Comparison of ENCODE assay signal across 1 cellular context in the genomic region with DNA sequence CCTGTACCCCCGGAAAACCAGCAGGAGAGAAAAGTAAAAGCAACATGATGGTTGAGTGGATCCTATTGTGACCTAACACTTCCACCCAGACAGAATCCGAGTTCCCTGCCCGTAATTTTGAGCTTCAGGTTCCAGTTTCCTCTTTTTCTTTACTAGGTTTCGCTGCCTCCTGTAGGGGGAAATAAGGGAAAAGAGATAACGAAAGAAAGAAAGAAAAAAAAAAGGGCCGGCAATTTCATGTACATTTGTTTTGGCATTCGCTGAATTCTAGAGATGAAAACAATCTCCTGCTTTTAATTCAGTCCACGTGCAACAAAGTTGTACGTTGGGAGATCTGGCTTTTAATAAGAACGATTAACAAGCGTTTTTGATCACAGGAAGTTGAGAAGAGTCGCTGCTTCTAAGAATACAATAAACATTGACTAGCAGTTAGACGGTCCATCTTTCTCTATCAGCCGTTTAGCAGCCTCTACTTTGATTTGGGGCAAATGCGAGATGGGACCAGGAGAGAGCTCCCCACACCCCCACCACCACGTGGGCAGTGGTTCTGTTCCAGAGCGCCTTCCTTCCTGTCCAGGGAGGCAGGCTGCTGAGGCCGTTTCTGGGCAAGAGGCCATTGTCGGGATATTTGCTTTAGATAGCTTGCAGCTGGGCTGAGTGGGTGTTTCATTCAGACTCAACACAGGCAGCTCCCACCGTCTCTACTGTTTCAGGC.
A peak's percentile ranks its signal among the peaks of the same experiment; 100 is the strongest.
TF ChIP-seq lines count a peak whose summit lies in the region.

No MANE protein-coding gene starts in this region.

TF ChIP-seq in K562, 482 proteins besides CTCF, POLR2A, EP300 and RAD21 (continued from another document and continues in another):
- TF ChIP-seq, protein P1, sequence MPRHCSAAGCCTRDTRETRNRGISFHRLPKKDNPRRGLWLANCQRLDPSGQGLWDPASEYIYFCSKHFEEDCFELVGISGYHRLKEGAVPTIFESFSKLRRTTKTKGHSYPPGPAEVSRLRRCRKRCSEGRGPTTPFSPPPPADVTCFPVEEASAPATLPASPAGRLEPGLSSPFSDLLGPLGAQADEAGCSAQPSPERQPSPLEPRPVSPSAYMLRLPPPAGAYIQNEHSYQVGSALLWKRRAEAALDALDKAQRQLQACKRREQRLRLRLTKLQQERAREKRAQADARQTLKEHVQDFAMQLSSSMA (CRISPR knock-in tag; IDR thresholded peaks at IDR 0.05), result no peak
- TF ChIP-seq, protein P2, sequence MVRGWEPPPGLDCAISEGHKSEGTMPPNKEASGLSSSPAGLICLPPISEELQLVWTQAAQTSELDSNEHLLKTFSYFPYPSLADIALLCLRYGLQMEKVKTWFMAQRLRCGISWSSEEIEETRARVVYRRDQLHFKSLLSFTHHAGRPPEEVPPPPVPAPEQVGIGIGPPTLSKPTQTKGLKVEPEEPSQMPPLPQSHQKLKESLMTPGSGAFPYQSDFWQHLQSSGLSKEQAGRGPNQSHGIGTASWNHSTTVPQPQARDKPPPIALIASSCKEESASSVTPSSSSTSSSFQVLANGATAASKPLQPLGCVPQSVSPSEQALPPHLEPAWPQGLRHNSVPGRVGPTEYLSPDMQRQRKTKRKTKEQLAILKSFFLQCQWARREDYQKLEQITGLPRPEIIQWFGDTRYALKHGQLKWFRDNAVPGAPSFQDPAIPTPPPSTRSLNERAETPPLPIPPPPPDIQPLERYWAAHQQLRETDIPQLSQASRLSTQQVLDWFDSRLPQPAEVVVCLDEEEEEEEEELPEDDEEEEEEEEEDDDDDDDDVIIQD (CRISPR knock-in tag; IDR thresholded peaks at IDR 0.05), result no peak
- TF ChIP-seq SNIP1 (IDR thresholded peaks at IDR 0.05; ENCODE audit: low read depth) (no peak), NELFE (IDR thresholded peaks at IDR 0.05; ENCODE audit: insufficient read depth, insufficient read length) (no peak), ZBED1 (IDR thresholded peaks at IDR 0.05) (peak; percentile 76; the same call in 1 of the 2 replicates), KHSRP (IDR thresholded peaks at IDR 0.05) (no peak), POLR2B (IDR thresholded peaks at IDR 0.05; ENCODE audit: low read depth, partially characterized antibody) (no peak), MTF1 (CRISPR knock-in tag; IDR thresholded peaks at IDR 0.05; ENCODE audit: borderline replicate concordance) (no peak), ZNF507 (tag; conservative IDR thresholded peaks at IDR 0.05) (no peak), CHD2 (IDR thresholded peaks at IDR 0.05; ENCODE audit: low read depth, low read length) (no peak), NR3C1 (CRISPR knock-in tag; IDR thresholded peaks at IDR 0.05) (no peak), RBM17 (IDR thresholded peaks at IDR 0.05; ENCODE audit: borderline replicate concordance, low read depth, low read length) (no peak), ZNF75A (CRISPR knock-in tag; IDR thresholded peaks at IDR 0.05) (no peak), NBN (IDR thresholded peaks at IDR 0.05; ENCODE audit: low read depth) (0 out of 2 replicates have a peak, but pooled peaks have one; percentile 30), MED1 (CRISPR knock-in tag; IDR thresholded peaks at IDR 0.05; ENCODE audit: borderline replicate concordance) (no peak), ZNF77 (CRISPR knock-in tag; IDR thresholded peaks at IDR 0.05) (no peak), U2AF1 (optimal IDR thresholded peaks at IDR 0.05; ENCODE audit: low read depth, low read length) (no peak), CXXC5 (CRISPR knock-in tag; IDR thresholded peaks at IDR 0.05) (peak; percentile 42), TOE1 (IDR thresholded peaks at IDR 0.05; ENCODE audit: borderline replicate concordance) (no peak), TOE1 (CRISPR knock-in tag; IDR thresholded peaks at IDR 0.05; ENCODE audit: borderline replicate concordance, low read depth) (no peak), ZNF644 (tag; IDR thresholded peaks at IDR 0.05; ENCODE audit: low read depth) (no peak), ZNF589 (CRISPR knock-in tag; IDR thresholded peaks at IDR 0.05; ENCODE audit: low read depth) (peak; percentile 79), CBFA2T2 (conservative IDR thresholded peaks at IDR 0.05) (no peak; the same call in 1 of the 2 replicates), PRMT5 (CRISPR knock-in tag; IDR thresholded peaks at IDR 0.05) (no peak), YY1 (IDR thresholded peaks at IDR 0.05; ENCODE audit: borderline replicate concordance in 1 of 3, control insufficient read depth in 1 of 3, extremely low read depth in 1 of 3, insufficient read depth in 3 of 3, insufficient read length in 1 of 3, insufficient replicate concordance in 2 of 3, low read depth in 1 of 3, low read length in 2 of 3) (peak in 2 of 3 experiments; percentile 30 to 85), SETDB1 (IDR thresholded peaks at IDR 0.05; ENCODE audit: low read length) (no peak), ZNF175 (CRISPR knock-in tag; IDR thresholded peaks at IDR 0.05; ENCODE audit: low read depth) (peak; percentile 59), TCF7L2 (IDR thresholded peaks at IDR 0.05; ENCODE audit: low read depth, low read length) (no peak), CBX3 (IDR thresholded peaks at IDR 0.05; ENCODE audit: borderline replicate concordance in 1 of 2, low read length in 2 of 2) (no peak), MEIS2 (IDR thresholded peaks at IDR 0.05; ENCODE audit: partially characterized antibody) (no peak), RBM39 (optimal IDR thresholded peaks at IDR 0.05; ENCODE audit: low read depth, low read length) (no peak), POU5F1 (IDR thresholded peaks at IDR 0.05; ENCODE audit: borderline replicate concordance, low read depth, low read length, partially characterized antibody) (no peak), TEAD1 (CRISPR knock-in tag; IDR thresholded peaks at IDR 0.05) (0 out of 4 replicates have a peak, but pooled peaks of 1 of the 2 experiments have one; percentile 32)
- TF ChIP-seq, protein P3, sequence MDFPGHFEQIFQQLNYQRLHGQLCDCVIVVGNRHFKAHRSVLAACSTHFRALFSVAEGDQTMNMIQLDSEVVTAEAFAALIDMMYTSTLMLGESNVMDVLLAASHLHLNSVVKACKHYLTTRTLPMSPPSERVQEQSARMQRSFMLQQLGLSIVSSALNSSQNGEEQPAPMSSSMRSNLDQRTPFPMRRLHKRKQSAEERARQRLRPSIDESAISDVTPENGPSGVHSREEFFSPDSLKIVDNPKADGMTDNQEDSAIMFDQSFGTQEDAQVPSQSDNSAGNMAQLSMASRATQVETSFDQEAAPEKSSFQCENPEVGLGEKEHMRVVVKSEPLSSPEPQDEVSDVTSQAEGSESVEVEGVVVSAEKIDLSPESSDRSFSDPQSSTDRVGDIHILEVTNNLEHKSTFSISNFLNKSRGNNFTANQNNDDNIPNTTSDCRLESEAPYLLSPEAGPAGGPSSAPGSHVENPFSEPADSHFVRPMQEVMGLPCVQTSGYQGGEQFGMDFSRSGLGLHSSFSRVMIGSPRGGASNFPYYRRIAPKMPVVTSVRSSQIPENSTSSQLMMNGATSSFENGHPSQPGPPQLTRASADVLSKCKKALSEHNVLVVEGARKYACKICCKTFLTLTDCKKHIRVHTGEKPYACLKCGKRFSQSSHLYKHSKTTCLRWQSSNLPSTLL (IDR thresholded peaks at IDR 0.05), result no peak
- TF ChIP-seq, protein P4, sequence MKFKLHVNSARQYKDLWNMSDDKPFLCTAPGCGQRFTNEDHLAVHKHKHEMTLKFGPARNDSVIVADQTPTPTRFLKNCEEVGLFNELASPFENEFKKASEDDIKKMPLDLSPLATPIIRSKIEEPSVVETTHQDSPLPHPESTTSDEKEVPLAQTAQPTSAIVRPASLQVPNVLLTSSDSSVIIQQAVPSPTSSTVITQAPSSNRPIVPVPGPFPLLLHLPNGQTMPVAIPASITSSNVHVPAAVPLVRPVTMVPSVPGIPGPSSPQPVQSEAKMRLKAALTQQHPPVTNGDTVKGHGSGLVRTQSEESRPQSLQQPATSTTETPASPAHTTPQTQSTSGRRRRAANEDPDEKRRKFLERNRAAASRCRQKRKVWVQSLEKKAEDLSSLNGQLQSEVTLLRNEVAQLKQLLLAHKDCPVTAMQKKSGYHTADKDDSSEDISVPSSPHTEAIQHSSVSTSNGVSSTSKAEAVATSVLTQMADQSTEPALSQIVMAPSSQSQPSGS (CRISPR knock-in tag; IDR thresholded peaks at IDR 0.05), result no peak
- TF ChIP-seq, protein P5, sequence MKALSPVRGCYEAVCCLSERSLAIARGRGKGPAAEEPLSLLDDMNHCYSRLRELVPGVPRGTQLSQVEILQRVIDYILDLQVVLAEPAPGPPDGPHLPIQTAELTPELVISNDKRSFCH (CRISPR knock-in tag; IDR thresholded peaks at IDR 0.05), result no peak
- TF ChIP-seq, protein P5 (tag; IDR thresholded peaks at IDR 0.05), result peak; percentile 70
- TF ChIP-seq, protein P6, sequence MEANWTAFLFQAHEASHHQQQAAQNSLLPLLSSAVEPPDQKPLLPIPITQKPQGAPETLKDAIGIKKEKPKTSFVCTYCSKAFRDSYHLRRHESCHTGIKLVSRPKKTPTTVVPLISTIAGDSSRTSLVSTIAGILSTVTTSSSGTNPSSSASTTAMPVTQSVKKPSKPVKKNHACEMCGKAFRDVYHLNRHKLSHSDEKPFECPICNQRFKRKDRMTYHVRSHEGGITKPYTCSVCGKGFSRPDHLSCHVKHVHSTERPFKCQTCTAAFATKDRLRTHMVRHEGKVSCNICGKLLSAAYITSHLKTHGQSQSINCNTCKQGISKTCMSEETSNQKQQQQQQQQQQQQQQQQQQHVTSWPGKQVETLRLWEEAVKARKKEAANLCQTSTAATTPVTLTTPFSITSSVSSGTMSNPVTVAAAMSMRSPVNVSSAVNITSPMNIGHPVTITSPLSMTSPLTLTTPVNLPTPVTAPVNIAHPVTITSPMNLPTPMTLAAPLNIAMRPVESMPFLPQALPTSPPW (CRISPR knock-in tag; IDR thresholded peaks at IDR 0.05), result peak; percentile 27; the same call in 1 of the 2 replicates
- TF ChIP-seq, protein P7, sequence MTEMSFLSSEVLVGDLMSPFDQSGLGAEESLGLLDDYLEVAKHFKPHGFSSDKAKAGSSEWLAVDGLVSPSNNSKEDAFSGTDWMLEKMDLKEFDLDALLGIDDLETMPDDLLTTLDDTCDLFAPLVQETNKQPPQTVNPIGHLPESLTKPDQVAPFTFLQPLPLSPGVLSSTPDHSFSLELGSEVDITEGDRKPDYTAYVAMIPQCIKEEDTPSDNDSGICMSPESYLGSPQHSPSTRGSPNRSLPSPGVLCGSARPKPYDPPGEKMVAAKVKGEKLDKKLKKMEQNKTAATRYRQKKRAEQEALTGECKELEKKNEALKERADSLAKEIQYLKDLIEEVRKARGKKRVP (CRISPR knock-in tag; IDR thresholded peaks at IDR 0.05), result no peak
- TF ChIP-seq, protein P8, sequence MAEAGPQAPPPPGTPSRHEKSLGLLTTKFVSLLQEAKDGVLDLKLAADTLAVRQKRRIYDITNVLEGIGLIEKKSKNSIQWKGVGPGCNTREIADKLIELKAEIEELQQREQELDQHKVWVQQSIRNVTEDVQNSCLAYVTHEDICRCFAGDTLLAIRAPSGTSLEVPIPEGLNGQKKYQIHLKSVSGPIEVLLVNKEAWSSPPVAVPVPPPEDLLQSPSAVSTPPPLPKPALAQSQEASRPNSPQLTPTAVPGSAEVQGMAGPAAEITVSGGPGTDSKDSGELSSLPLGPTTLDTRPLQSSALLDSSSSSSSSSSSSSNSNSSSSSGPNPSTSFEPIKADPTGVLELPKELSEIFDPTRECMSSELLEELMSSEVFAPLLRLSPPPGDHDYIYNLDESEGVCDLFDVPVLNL (CRISPR knock-in tag; IDR thresholded peaks at IDR 0.05; ENCODE audit: low read depth), result no peak
- TF ChIP-seq, protein P9, sequence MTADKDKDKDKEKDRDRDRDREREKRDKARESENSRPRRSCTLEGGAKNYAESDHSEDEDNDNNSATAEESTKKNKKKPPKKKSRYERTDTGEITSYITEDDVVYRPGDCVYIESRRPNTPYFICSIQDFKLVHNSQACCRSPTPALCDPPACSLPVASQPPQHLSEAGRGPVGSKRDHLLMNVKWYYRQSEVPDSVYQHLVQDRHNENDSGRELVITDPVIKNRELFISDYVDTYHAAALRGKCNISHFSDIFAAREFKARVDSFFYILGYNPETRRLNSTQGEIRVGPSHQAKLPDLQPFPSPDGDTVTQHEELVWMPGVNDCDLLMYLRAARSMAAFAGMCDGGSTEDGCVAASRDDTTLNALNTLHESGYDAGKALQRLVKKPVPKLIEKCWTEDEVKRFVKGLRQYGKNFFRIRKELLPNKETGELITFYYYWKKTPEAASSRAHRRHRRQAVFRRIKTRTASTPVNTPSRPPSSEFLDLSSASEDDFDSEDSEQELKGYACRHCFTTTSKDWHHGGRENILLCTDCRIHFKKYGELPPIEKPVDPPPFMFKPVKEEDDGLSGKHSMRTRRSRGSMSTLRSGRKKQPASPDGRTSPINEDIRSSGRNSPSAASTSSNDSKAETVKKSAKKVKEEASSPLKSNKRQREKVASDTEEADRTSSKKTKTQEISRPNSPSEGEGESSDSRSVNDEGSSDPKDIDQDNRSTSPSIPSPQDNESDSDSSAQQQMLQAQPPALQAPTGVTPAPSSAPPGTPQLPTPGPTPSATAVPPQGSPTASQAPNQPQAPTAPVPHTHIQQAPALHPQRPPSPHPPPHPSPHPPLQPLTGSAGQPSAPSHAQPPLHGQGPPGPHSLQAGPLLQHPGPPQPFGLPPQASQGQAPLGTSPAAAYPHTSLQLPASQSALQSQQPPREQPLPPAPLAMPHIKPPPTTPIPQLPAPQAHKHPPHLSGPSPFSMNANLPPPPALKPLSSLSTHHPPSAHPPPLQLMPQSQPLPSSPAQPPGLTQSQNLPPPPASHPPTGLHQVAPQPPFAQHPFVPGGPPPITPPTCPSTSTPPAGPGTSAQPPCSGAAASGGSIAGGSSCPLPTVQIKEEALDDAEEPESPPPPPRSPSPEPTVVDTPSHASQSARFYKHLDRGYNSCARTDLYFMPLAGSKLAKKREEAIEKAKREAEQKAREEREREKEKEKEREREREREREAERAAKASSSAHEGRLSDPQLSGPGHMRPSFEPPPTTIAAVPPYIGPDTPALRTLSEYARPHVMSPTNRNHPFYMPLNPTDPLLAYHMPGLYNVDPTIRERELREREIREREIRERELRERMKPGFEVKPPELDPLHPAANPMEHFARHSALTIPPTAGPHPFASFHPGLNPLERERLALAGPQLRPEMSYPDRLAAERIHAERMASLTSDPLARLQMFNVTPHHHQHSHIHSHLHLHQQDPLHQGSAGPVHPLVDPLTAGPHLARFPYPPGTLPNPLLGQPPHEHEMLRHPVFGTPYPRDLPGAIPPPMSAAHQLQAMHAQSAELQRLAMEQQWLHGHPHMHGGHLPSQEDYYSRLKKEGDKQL (CRISPR knock-in tag; IDR thresholded peaks at IDR 0.05; ENCODE audit: borderline replicate concordance), result no peak
- TF ChIP-seq, protein P10, sequence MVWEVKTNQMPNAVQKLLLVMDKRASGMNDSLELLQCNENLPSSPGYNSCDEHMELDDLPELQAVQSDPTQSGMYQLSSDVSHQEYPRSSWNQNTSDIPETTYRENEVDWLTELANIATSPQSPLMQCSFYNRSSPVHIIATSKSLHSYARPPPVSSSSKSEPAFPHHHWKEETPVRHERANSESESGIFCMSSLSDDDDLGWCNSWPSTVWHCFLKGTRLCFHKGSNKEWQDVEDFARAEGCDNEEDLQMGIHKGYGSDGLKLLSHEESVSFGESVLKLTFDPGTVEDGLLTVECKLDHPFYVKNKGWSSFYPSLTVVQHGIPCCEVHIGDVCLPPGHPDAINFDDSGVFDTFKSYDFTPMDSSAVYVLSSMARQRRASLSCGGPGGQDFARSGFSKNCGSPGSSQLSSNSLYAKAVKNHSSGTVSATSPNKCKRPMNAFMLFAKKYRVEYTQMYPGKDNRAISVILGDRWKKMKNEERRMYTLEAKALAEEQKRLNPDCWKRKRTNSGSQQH (CRISPR knock-in tag; IDR thresholded peaks at IDR 0.05), result no peak
